In genomic region chr6:79536615-79536968, GRCh38 we compare ENCODE assay signal across 8 cellular contexts. TPM values are rescaled to one million over a fixed set of nuclear protein-coding genes. Genes with fewer than 3 reads are reported as not detected.
DNase-seq lines count a peak whose midpoint lies in the region; ATAC-seq and TF ChIP-seq lines count a peak whose summit lies in the region.

No MANE protein-coding gene starts in this region.

- peaks cover 5% of the 10 kb centered on the region for H3K4me1 ChIP-seq in CD8-positive, alpha-beta T cell (ENCODE audit: insufficient read depth, low read length)
- H3K4me1 ChIP-seq in naive thymus-derived CD4-positive, alpha-beta T cell (ENCODE audit: control insufficient read depth in 2 of 2, insufficient read depth in 2 of 2, low read length in 2 of 2): peaks cover 4 to 6% of the 10 kb centered on the region in 2 donors

- no peaks in the 10 kb centered on the region for H3K36me3 ChIP-seq in CD8-positive, alpha-beta T cell (ENCODE audit: insufficient read depth, low read length)
- no peaks in the 10 kb centered on the region for H3K36me3 ChIP-seq in naive thymus-derived CD4-positive, alpha-beta T cell (ENCODE audit: control insufficient read depth in 2 of 3, insufficient read depth in 3 of 3, low read length in 3 of 3)

- H3K27me3 Mint-ChIP-seq in CD8-positive, alpha-beta T cell (ENCODE audit: low read depth): peaks cover 10% of the 10 kb centered on the region
- H3K27me3 Mint-ChIP-seq in naive thymus-derived CD4-positive, alpha-beta T cell: peaks cover 0 to 20% (median 6%) of the 10 kb centered on the region in 5 donors
- peaks cover 4% of the 10 kb centered on the region for H3K27me3 Mint-ChIP-seq in nephron progenitor cell (ENCODE audit: low read depth, poor library complexity)

- H3K27ac ChIP-seq in CD8-positive, alpha-beta T cell (ENCODE audit: low read depth, low read length): no peak overlapping the region
- H3K27ac ChIP-seq in naive thymus-derived CD4-positive, alpha-beta T cell (ENCODE audit: low read depth, low read length): peak overlapping the region; percentile 50

- POLR2A ChIA-PET in CD8-positive, alpha-beta T cell (lab: Charles Lee): interaction anchor here (0.9 kb wide), 1 partner anchor 21 kb away, joined by 3 read pairs; no protein-coding TSS in a partner anchor
- POLR2A ChIA-PET in naive thymus-derived CD4-positive, alpha-beta T cell (lab: Charles Lee): interaction anchor here (1.9 kb wide), 1 partner anchor 458 kb away, joined by 6 read pairs; the partner anchor contains the start of gene PHIP

- H3K27ac Mint-ChIP-seq in CD8-positive, alpha-beta T cell: no peak overlapping the region
- H3K27ac Mint-ChIP-seq in naive thymus-derived CD4-positive, alpha-beta T cell: no peak overlapping the region
- H3K27ac Mint-ChIP-seq in nephron progenitor cell: no peak overlapping the region

- no peaks in the 10 kb centered on the region for H3K9me3 ChIP-seq in CD8-positive, alpha-beta T cell (ENCODE audit: low read length)
- no peaks in the 10 kb centered on the region for H3K9me3 ChIP-seq in naive thymus-derived CD4-positive, alpha-beta T cell (ENCODE audit: control insufficient read depth in 2 of 3, low read length in 3 of 3)

- TF ChIP-seq CTCF in CD8-positive, alpha-beta T cell (IDR thresholded peaks at IDR 0.05): no peak
- TF ChIP-seq CTCF in epithelial cell of esophagus (IDR thresholded peaks at IDR 0.05; ENCODE audit: insufficient read depth, low read depth, low read length, missing control alignments): no peak
- no peak for TF ChIP-seq CTCF in nephron progenitor cell (IDR thresholded peaks at IDR 0.05)

- no peaks in the 10 kb centered on the region for H3K27me3 ChIP-seq in CD8-positive, alpha-beta T cell (ENCODE audit: insufficient read depth, low read length)
- H3K27me3 ChIP-seq in naive thymus-derived CD4-positive, alpha-beta T cell (ENCODE audit: control insufficient read depth in 2 of 2, insufficient read depth in 2 of 2, low read length in 2 of 2): peaks cover 0 to 4% of the 10 kb centered on the region in 2 donors

- ATAC-seq in CD8-positive, alpha-beta T cell: no peak
- ATAC-seq in naive thymus-derived CD4-positive, alpha-beta T cell: no peak
- ATAC-seq in GM19397 (IDR thresholded peaks at IDR 0.05; ENCODE audit: unreplicated experiment): no peak

- H3K9me3 Mint-ChIP-seq in CD8-positive, alpha-beta T cell: no peaks in the 10 kb centered on the region
- no peaks in the 10 kb centered on the region for H3K9me3 Mint-ChIP-seq in naive thymus-derived CD4-positive, alpha-beta T cell
- H3K9me3 Mint-ChIP-seq in nephron progenitor cell: no peaks in the 10 kb centered on the region

- intact Hi-C loops in CD8-positive, alpha-beta T cell (cut with DNase I, micrococcal nuclease): loop anchor here (2.0 to 10.0 kb wide), 5 partner anchors 302 to 571 kb away; partner anchors contain the start of genes HMGN3 (in 2 of the 2), PHIP (in 2 of the 2) and BCKDHB (in 1 of the 2)
- intact Hi-C loops in naive thymus-derived CD4-positive, alpha-beta T cell (cut with micrococcal nuclease): loop anchor here in 1 of 2 donors (2.0 to 10.0 kb wide), 2 partner anchors 568 to 670 kb away; partner anchors contain the start of genes BCKDHB and IRAK1BP1

- H3K4me1 Mint-ChIP-seq in CD8-positive, alpha-beta T cell (ENCODE audit: low read depth): no peaks in the 10 kb centered on the region
- peaks cover 0 to 7% (median 0%) of the 10 kb centered on the region in 7 donors for H3K4me1 Mint-ChIP-seq in naive thymus-derived CD4-positive, alpha-beta T cell
- H3K4me1 Mint-ChIP-seq in nephron progenitor cell: peaks cover 14% of the 10 kb centered on the region

- H3K4me3 Mint-ChIP-seq in CD8-positive, alpha-beta T cell: no peak overlapping the region
- no peak overlapping the region for H3K4me3 Mint-ChIP-seq in naive thymus-derived CD4-positive, alpha-beta T cell
- H3K4me3 Mint-ChIP-seq in nephron progenitor cell: no peak overlapping the region

- H3K36me3 Mint-ChIP-seq in CD8-positive, alpha-beta T cell: no peaks in the 10 kb centered on the region
- peaks cover 0 to 4% (median 4%) of the 10 kb centered on the region in 5 donors for H3K36me3 Mint-ChIP-seq in naive thymus-derived CD4-positive, alpha-beta T cell
- peaks cover 20% of the 10 kb centered on the region for H3K36me3 Mint-ChIP-seq in nephron progenitor cell (ENCODE audit: low read depth)

- DNase-seq in CD8-positive, alpha-beta T cell: no peak
- DNase-seq in NCI-H2227 treated with DMSO at 0.1 percent for 48 hours (lab: John Stamatoyannopoulos, UW): peak; percentile 68
- DNase-seq in epithelial cell of esophagus (ENCODE audit: low read depth): peak; percentile 26
- DNase-seq in naive thymus-derived CD4-positive, alpha-beta T cell: no peak
- no peak for DNase-seq in NCI-H1694 (lab: John Stamatoyannopoulos, UW)
- DNase-seq in cortex of kidney (lab: John Stamatoyannopoulos, UW): no peak
- no peak for DNase-seq in nephron progenitor cell

- CTCF ChIA-PET in CD8-positive, alpha-beta T cell (lab: Charles Lee): no interaction called here
- CTCF ChIA-PET in naive thymus-derived CD4-positive, alpha-beta T cell (lab: Charles Lee): interaction anchor here (0.6 to 1.7 kb wide), 2 partner anchors 32 to 136 kb away, joined by 3 to 4 read pairs; no protein-coding TSS in a partner anchor

- H3K4me3 ChIP-seq in CD8-positive, alpha-beta T cell (ENCODE audit: low read depth, low read length): peak overlapping the region; percentile 69
- H3K4me3 ChIP-seq in epithelial cell of esophagus (ENCODE audit: low read length): peak overlapping the region; percentile 90
- H3K4me3 ChIP-seq in naive thymus-derived CD4-positive, alpha-beta T cell (ENCODE audit: low read length): peak overlapping the region; percentile 72

RNA-seq across cellular contexts. Expression of gene LCA5, which starts 0.6 kb away (rescaled TPM):
- total RNA-seq in CD8-positive, alpha-beta T cell: not detected
- total RNA-seq in naive thymus-derived CD4-positive, alpha-beta T cell: under 1 TPM; 0.10 to 0.65 (median 0.24) TPM
- under 1 TPM; 0.30 to 0.53 TPM for polyA plus RNA-seq in naive thymus-derived CD4-positive, alpha-beta T cell

Comparison
In these comparisons a context has a peak if more than half of its experiments do, and no peak if none do; other contexts are left out.
1. DNase-seq: peak in NCI-H2227 treated with DMSO at 0.1 percent for 48 hours (single experiment) and epithelial cell of esophagus (single experiment); none in CD8-positive, alpha-beta T cell (0 of 7), naive thymus-derived CD4-positive, alpha-beta T cell (0 of 9), NCI-H1694 (single experiment), cortex of kidney (single experiment) and nephron progenitor cell (single experiment).
2. Peak in every context shown above with its lines, with median percentiles within 50 percentile points of each other: H3K4me3 ChIP-seq.